Comparison of ENCODE assay signal across 2 cellular contexts in the genomic region with DNA sequence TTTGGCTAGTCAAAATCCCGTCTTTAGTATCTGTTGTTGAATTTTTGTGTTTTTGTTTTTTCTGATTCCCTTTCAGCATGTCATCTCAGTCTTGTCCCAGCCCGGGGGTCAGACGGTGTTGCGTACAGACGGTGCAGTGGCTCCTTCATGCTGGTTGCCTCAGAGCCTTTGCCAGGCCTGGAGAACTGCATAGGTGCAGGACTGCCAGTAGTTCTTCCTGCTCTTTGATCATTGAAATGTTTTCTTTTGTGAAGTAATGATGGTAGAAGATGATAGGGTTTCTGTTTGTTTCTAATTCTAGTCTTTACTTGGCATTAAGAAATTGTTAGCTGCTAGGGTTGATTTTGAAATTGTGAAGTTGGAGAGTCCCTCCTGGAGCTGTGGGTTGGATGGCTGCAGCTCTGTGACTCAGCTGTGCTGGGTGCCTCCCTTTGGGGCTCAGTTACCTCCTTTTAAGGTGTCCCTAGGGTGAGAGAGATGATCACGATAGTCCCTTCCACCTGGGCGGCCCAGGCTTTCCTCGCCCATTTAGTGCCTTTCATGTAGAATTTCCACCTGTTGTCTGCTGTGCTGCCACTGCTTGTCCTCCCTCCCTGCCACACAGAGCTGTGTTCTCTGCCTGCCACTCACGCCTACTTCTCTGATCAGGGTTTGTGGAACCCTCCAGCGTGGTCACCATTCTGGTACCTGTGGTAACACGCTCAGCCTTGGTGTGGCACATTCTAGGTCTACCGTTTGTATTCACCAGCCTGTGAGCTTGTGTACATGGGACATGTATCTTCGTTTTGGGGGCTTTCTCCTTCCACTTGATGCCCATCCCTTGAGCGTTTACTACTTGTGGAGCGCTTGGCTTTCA. TPM values are rescaled to one million over a fixed set of nuclear protein-coding genes. Genes with fewer than 3 reads are reported as not detected.
"Had no signal": no experiment of that assay in that cellular context is flagged by ENCODE, and none has a peak within 500 bp of the region (broad histone marks: within the 10 kb centered on the region; RNA-seq: fewer than 3 reads in every experiment).

No MANE protein-coding gene starts in this region.

RNA-seq across cellular contexts. Expression of gene RIMBP3B, which starts 51.1 kb away (rescaled TPM):
- total RNA-seq: activated T-helper 2 cell treated with anti-CD3 and anti-CD28 coated beads, Interferon-gamma antibody, Interleukin-2, Interleukin-4, amounts not matched to agents 10 μg/mL and 5 μg/mL and 100 μg/mL, durations not matched to agents 14 hours and 24 hours and 36 hours; RPMI7951 had no signal
